ENCODE assay signal across 9 cellular contexts in the genomic region with DNA sequence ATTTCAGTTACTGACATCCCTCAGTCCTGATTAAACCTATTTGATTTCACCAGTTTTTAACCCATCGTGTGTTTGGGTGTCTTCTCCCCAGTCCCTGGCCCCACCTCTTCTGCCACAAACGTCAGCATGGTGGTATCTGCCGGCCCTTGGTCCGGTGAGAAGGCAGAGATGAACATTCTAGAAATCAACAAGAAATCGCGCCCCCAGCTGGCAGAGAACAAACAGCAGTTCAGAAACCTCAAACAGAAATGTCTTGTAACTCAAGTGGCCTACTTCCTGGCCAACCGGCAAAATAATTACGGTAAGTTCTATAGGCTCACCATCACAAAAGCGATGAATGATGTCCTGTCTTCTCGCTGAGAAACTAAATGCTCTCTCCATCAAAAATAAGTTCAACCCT. TPM values are rescaled to one million over a fixed set of nuclear protein-coding genes. Genes with fewer than 3 reads are reported as not detected.
A peak's percentile ranks its signal among the peaks of the same experiment; 100 is the strongest.
DNase-seq lines count a peak whose midpoint lies in the region; ATAC-seq and TF ChIP-seq lines count a peak whose summit lies in the region.
"Had no signal": no experiment of that assay in that cellular context is flagged by ENCODE, and none has a peak within 500 bp of the region (broad histone marks: within the 10 kb centered on the region; RNA-seq: fewer than 3 reads in every experiment).

No MANE protein-coding gene starts in this region.

- H3K4me3 ChIP-seq in hepatocyte (no peak overlapping the region), tibial nerve (no peak overlapping the region)

- no peaks in the 10 kb centered on the region for H3K79me2 ChIP-seq in hepatocyte

- no peak for TF ChIP-seq POLR2A in tibial nerve (IDR thresholded peaks at IDR 0.05)

- DNase-seq in stimulated activated naive CD4-positive, alpha-beta T cell treated with Interleukin-2 at 50 U/mL for 16 hours (lab: John Stamatoyannopoulos, UW) = peak; percentile 0
- DNase-seq in stimulated activated naive CD4-positive, alpha-beta T cell (lab: John Stamatoyannopoulos, UW) = no peak
- peak; percentile 66 for DNase-seq in SK-MEL-5 (ENCODE audit: low read depth, low spot score)
- DNase-seq in hepatocyte (ENCODE audit: low spot score) = peak; percentile 26
- no peak for DNase-seq in tibial nerve (ENCODE audit: low spot score in 2 of 2)
- DNase-seq in DMS153 (lab: John Stamatoyannopoulos, UW) = no peak
- no peak for DNase-seq in NCI-H526 treated with DMSO at 0.1 percent for 48 hours (lab: John Stamatoyannopoulos, UW)
- DNase-seq: kidney had no signal

- H3K9me2 ChIP-seq in hepatocyte (replicated peaks; ENCODE audit: insufficient read depth) = no peaks in the 10 kb centered on the region

- H3K4me2 ChIP-seq in hepatocyte = no peak overlapping the region

- no peak for TF ChIP-seq EP300 in tibial nerve (IDR thresholded peaks at IDR 0.05)

- H4K20me1 ChIP-seq in hepatocyte (ENCODE audit: insufficient read depth, poor library complexity, severe bottlenecking) = no peaks in the 10 kb centered on the region

- 48% methylated on average over 10 of the region's 10 CpGs for WGBS in hepatocyte (ENCODE audit: low lambda C conversion rate, missing lambda C conversion rate)
- 38 to 50% methylated on average over 10 of the region's 10 CpGs for WGBS in tibial nerve, 2 donors

- in situ Hi-C loops in SK-MEL-5 (cut with HindIII; ENCODE audit: low pct_unique_long_range_greater_than_20kb, low sequenced_read_pairs) = no loop called here

- H3K4me1 ChIP-seq in hepatocyte (ENCODE audit: insufficient read depth) = no peaks in the 10 kb centered on the region
- no peaks in the 10 kb centered on the region for H3K4me1 ChIP-seq in tibial nerve

- no peak overlapping the region for H2AFZ ChIP-seq in hepatocyte

- no peaks in the 10 kb centered on the region for H3K27me3 ChIP-seq in hepatocyte
- H3K27me3 ChIP-seq in tibial nerve = no peaks in the 10 kb centered on the region

- H3K9me3 ChIP-seq in hepatocyte (ENCODE audit: low read depth) = no peaks in the 10 kb centered on the region
- no peaks in the 10 kb centered on the region for H3K9me3 ChIP-seq in tibial nerve

- H3K36me3 ChIP-seq in hepatocyte (replicated peaks; ENCODE audit: insufficient read depth, low read depth) = no peaks in the 10 kb centered on the region
- peaks cover 0 to 44% (median 0%) of the 10 kb centered on the region in 3 donors for H3K36me3 ChIP-seq in tibial nerve

- ATAC-seq in HG02678 (IDR thresholded peaks at IDR 0.05; ENCODE audit: unreplicated experiment) = no peak

- H3K27ac ChIP-seq in hepatocyte (no peak overlapping the region), tibial nerve (no peak overlapping the region)

- TF ChIP-seq CTCF in hepatocyte (IDR thresholded peaks at IDR 0.05; ENCODE audit: poor library complexity) = peak; percentile 31
- TF ChIP-seq CTCF in tibial nerve (IDR thresholded peaks at IDR 0.05) = peak in 1 of 5 experiments; percentile 12

RNA-seq across cellular contexts. Expression of a gene that starts 28.7 kb away (rescaled TPM):
- 5.4 and 6.2 TPM in 2 replicates for total RNA-seq in SK-MEL-5 (2014; rRNA removed; shearing (Covaris generic))
- polyA plus RNA-seq in SK-MEL-5 (2015; cell fraction: cytosol; rRNA removed) = 4.0 and 5.2 TPM in 2 replicates
- 9.3 and 13.3 TPM in 2 replicates for polyA plus RNA-seq in SK-MEL-5 (2015; cell fraction: nucleus; rRNA removed)
- 12.4 and 14.3 TPM in 2 replicates for total RNA-seq in hepatocyte
- polyA plus RNA-seq in hepatocyte = 3.5 and 3.6 TPM in 2 replicates
- 10 to 100 TPM; 12.2 to 26.4 (median 15.3) TPM for total RNA-seq in tibial nerve

RNA-seq across cellular contexts. Expression of a gene that starts 40.6 kb away (rescaled TPM):
- 0.29 and 0.50 TPM in 2 replicates for total RNA-seq in SK-MEL-5 (2014; rRNA removed; shearing (Covaris generic))
- 0.43 and 0.95 TPM in 2 replicates for polyA plus RNA-seq in SK-MEL-5 (2015; cell fraction: cytosol; rRNA removed)
- polyA plus RNA-seq in SK-MEL-5 (2015; cell fraction: nucleus; rRNA removed) = not detected in 2 replicates
- 1.6 and 2.2 TPM in 2 replicates for total RNA-seq in hepatocyte
- polyA plus RNA-seq in hepatocyte = 1.6 and 6.0 TPM in 2 replicates
- total RNA-seq in tibial nerve = 10 to 100 TPM in 2 of 4 donors, 1 to 10 TPM in 2; 3.9 to 19.2 (median 7.5) TPM

Comparison
In these comparisons a context has a peak if more than half of its experiments do, and no peak if none do; other contexts are left out.
1. DNase-seq: peak in stimulated activated naive CD4-positive, alpha-beta T cell treated with Interleukin-2 at 50 U/mL for 16 hours (single experiment), SK-MEL-5 (single experiment) and hepatocyte (single experiment); none in stimulated activated naive CD4-positive, alpha-beta T cell (0 of 6), tibial nerve (0 of 2), DMS153 (single experiment) and NCI-H526 treated with DMSO at 0.1 percent for 48 hours (single experiment).